8 cellular contexts compared by ENCODE assay signal in the genomic region with DNA sequence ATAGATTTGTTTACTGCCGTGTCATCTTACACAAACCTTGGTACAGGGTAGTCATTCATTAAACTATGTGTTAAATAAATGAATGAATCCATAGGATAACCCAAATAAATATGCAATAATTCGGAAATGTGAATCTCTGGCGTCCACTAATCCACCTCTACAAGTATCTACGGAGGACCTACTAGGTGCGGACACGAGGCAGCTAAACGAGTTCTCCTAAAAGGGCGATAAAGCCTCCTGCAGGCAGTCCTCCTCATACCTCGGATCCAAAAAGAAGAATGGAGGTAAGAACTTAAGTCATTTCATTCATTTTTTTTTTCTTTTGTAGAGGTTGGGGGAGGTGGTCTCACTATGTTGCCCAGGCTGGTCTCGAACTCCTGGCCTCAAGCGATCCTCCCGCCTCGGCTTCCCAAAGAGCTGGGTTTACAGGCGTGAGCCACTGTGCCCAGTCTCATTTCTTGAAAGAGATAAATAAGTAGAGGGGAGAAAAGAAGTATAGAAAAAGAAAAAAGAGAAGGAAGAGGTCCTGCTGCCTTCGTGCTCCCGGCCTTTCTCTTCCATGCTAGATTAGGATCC. TPM values are rescaled to one million over a fixed set of nuclear protein-coding genes. Genes with fewer than 3 reads are reported as not detected.
DNase-seq lines count a peak whose midpoint lies in the region; ATAC-seq, FAIRE-seq and TF ChIP-seq lines count a peak whose summit lies in the region.

No MANE protein-coding gene starts in this region.

- H3K27ac ChIP-seq in CD8-positive, alpha-beta T cell (ENCODE audit: low read depth, low read length): peak overlapping the region; percentile 91
- H3K27ac ChIP-seq in ectodermal cell (ENCODE audit: insufficient read depth, low read depth, low read length, poor library complexity, severe bottlenecking) (peak overlapping the region; percentile 99), neural progenitor cell (no peak overlapping the region)

- H3K4me2 ChIP-seq in neural progenitor cell: peak overlapping the region; percentile 87

- H3K4me3 ChIP-seq in CD8-positive, alpha-beta T cell (ENCODE audit: low read depth, low read length): peak overlapping the region; percentile 59
- H3K4me3 ChIP-seq in LNCaP clone FGC (ENCODE audit: low read depth, low read length) (peak overlapping the region; percentile 97), ectodermal cell (ENCODE audit: insufficient read depth, low read depth, low read length) (peak overlapping the region; percentile 98), neural progenitor cell (peak overlapping the region; percentile 89)

- WGBS in ectodermal cell, 2 experiments: 34 to 37% methylated on average over 15 to 16 of the region's 16 CpGs

- no peaks in the 10 kb centered on the region for H3K27me3 Mint-ChIP-seq in CD8-positive, alpha-beta T cell (ENCODE audit: low read depth)
- peaks cover 5% of the 10 kb centered on the region for H3K27me3 Mint-ChIP-seq in neural progenitor cell (ENCODE audit: insufficient read depth, low read depth)

- peaks cover 38% of the 10 kb centered on the region for H3K36me3 Mint-ChIP-seq in CD8-positive, alpha-beta T cell
- H3K36me3 Mint-ChIP-seq in neural progenitor cell: peaks cover 16% of the 10 kb centered on the region

- H3K9me3 ChIP-seq in CD8-positive, alpha-beta T cell (ENCODE audit: low read length): no peaks in the 10 kb centered on the region
- H3K9me3 ChIP-seq in ectodermal cell (ENCODE audit: control insufficient read depth, low read length) (no peaks in the 10 kb centered on the region), neural progenitor cell (ENCODE audit: low read depth) (no peaks in the 10 kb centered on the region)

- peak overlapping the region; percentile 98 for H3K4me3 Mint-ChIP-seq in CD8-positive, alpha-beta T cell
- H3K4me3 Mint-ChIP-seq in neural progenitor cell: peak overlapping the region; percentile 98

- FAIRE-seq in urothelium cell line (lab: Jason Lieb, UNC): no peak

- intact Hi-C loops in CD8-positive, alpha-beta T cell (cut with DNase I, micrococcal nuclease): loop anchor here (1.0 to 10.0 kb wide), 4 partner anchors 154 to 1007 kb away; a partner anchor contains a TSS

- peaks cover 41% of the 10 kb centered on the region for H3K4me1 Mint-ChIP-seq in CD8-positive, alpha-beta T cell (ENCODE audit: low read depth)
- peaks cover 23% of the 10 kb centered on the region for H3K4me1 Mint-ChIP-seq in neural progenitor cell

- no peaks in the 10 kb centered on the region for H3K9me3 Mint-ChIP-seq in CD8-positive, alpha-beta T cell
- no peaks in the 10 kb centered on the region for H3K9me3 Mint-ChIP-seq in neural progenitor cell

- POLR2A ChIA-PET in CD8-positive, alpha-beta T cell (lab: Charles Lee): interaction anchor here (0.6 to 1.7 kb wide), 4 partner anchors 10 to 359 kb away, joined by 3 to 10 read pairs (median 4); a partner anchor contains a TSS

- H3K36me3 ChIP-seq in CD8-positive, alpha-beta T cell (ENCODE audit: insufficient read depth, low read length): peaks cover 17% of the 10 kb centered on the region
- H3K36me3 ChIP-seq in ectodermal cell (ENCODE audit: control insufficient read depth, insufficient read depth, low read length): peaks cover 17% of the 10 kb centered on the region
- H3K36me3 ChIP-seq in neural progenitor cell: peaks cover 26% of the 10 kb centered on the region

- peaks cover 39% of the 10 kb centered on the region for H3K4me1 ChIP-seq in CD8-positive, alpha-beta T cell (ENCODE audit: insufficient read depth, low read length)
- H3K4me1 ChIP-seq in ectodermal cell (ENCODE audit: control insufficient read depth, insufficient read depth, low read length) (peaks cover 7% of the 10 kb centered on the region), neural progenitor cell (peaks cover 18% of the 10 kb centered on the region)

- CTCF ChIA-PET in CD8-positive, alpha-beta T cell (lab: Charles Lee): no interaction called here

- no peak for DNase-seq in CD8-positive, alpha-beta T cell
- DNase-seq in LNCaP clone FGC (ENCODE audit: low read depth) (no peak), neural progenitor cell (ENCODE audit: low spot score) (no peak), urothelium cell line (ENCODE audit: low spot score) (no peak), T-helper 9 cell (no peak), anterior cingulate cortex (lab: John Stamatoyannopoulos, UW) (no peak), NAMALWA (ENCODE audit: low spot score) (no peak)

- peak overlapping the region; percentile 98 for H3K27ac Mint-ChIP-seq in CD8-positive, alpha-beta T cell
- peak overlapping the region; percentile 100 for H3K27ac Mint-ChIP-seq in neural progenitor cell

- H3K27me3 ChIP-seq in CD8-positive, alpha-beta T cell (ENCODE audit: insufficient read depth, low read length): no peaks in the 10 kb centered on the region
- H3K27me3 ChIP-seq in ectodermal cell (ENCODE audit: control insufficient read depth, insufficient read depth, low read length, poor library complexity, severe bottlenecking) (no peaks in the 10 kb centered on the region), neural progenitor cell (no peaks in the 10 kb centered on the region)

- H4K20me1 ChIP-seq in neural progenitor cell (ENCODE audit: low read depth): peaks cover 39% of the 10 kb centered on the region

- H2AFZ ChIP-seq in neural progenitor cell (replicated peaks): peak overlapping the region; percentile 97

- no peak for ATAC-seq in CD8-positive, alpha-beta T cell

- no peak for TF ChIP-seq CTCF in CD8-positive, alpha-beta T cell (IDR thresholded peaks at IDR 0.05)
- no peak for TF ChIP-seq CTCF in LNCaP clone FGC (IDR thresholded peaks at IDR 0.05; ENCODE audit: control insufficient read depth, extremely low read depth, insufficient read depth)
- TF ChIP-seq CTCF in neural progenitor cell (IDR thresholded peaks at IDR 0.05): no peak

- H3K79me2 ChIP-seq in neural progenitor cell (ENCODE audit: low read depth): peaks cover 43% of the 10 kb centered on the region

- H3F3A ChIP-seq in neural progenitor cell (ENCODE audit: low read depth): peaks cover 48% of the 10 kb centered on the region

- peak overlapping the region; percentile 100 for H3K9ac ChIP-seq in neural progenitor cell

RNA-seq across cellular contexts. Expression of a gene that starts 0.7 kb away (rescaled TPM):
- total RNA-seq in CD8-positive, alpha-beta T cell: 1,000 to 10,000 TPM; 2,004 to 2,100 TPM
- 1,681 TPM for polyA plus RNA-seq in ectodermal cell (2013, experiment 1 of 4)
- 1,545 TPM for polyA plus RNA-seq in ectodermal cell (2013, experiment 2 of 4)
- polyA plus RNA-seq in ectodermal cell (2013, experiment 3 of 4): 1,695 TPM
- 1,856 TPM for polyA plus RNA-seq in ectodermal cell (2013, experiment 4 of 4)
- 1,032 and 1,573 TPM in 2 replicates for total RNA-seq in neural progenitor cell (ENCODE audit: low replicate concordance)

RNA-seq across cellular contexts. Expression of a gene that starts 10.7 kb away (rescaled TPM):
- total RNA-seq in CD8-positive, alpha-beta T cell: 1 to 10 TPM; 4.4 to 6.4 TPM
- polyA plus RNA-seq in ectodermal cell (2013, experiment 1 of 4): 9.1 TPM
- 10.1 TPM for polyA plus RNA-seq in ectodermal cell (2013, experiment 2 of 4)
- 6.1 TPM for polyA plus RNA-seq in ectodermal cell (2013, experiment 3 of 4)
- polyA plus RNA-seq in ectodermal cell (2013, experiment 4 of 4): 9.2 TPM
- total RNA-seq in neural progenitor cell (ENCODE audit: low replicate concordance): 7.4 and 11.2 TPM in 2 replicates
